8 cellular contexts compared by ENCODE assay signal in genomic region chr4:38069271-38069760, GRCh38.
A peak's percentile ranks its signal among the peaks of the same experiment; 100 is the strongest.
DNase-seq lines count a peak whose midpoint lies in the region; ATAC-seq, FAIRE-seq and TF ChIP-seq lines count a peak whose summit lies in the region.

No MANE protein-coding gene starts in this region.

- no peak for DNase-seq in activated CD4-positive, CD25-positive, alpha-beta regulatory T cell treated with anti-CD3 and anti-CD28 coated beads, Interleukin-2, amount 50 U/mL, for 72 hours
- DNase-seq in endothelial cell of umbilical vein (ENCODE audit: low read depth, low spot score) = peak; percentile 38
- no peak for DNase-seq in SW 1271 (lab: John Stamatoyannopoulos, UW)
- DNase-seq in KG1 (lab: John Stamatoyannopoulos, UW) = no peak

- H3K79me2 ChIP-seq in endothelial cell of umbilical vein (ENCODE audit: control insufficient read depth, insufficient read depth, low read length) = no peaks in the 10 kb centered on the region

- no peak for FAIRE-seq in endothelial cell of umbilical vein (lab: Jason Lieb, UNC)

- H3K9me3 Mint-ChIP-seq in nephron = no peaks in the 10 kb centered on the region

- CTCF ChIA-PET in endothelial cell of umbilical vein (lab: Charles Lee) = interaction anchor here (0.6 to 2.8 kb wide), 40 partner anchors 9 to 792 kb away, joined by 3 to 66 read pairs (median 4); partner anchors contain the start of gene TLR10

- no peak for TF ChIP-seq CTCF in endothelial cell of umbilical vein (IDR thresholded peaks at IDR 0.05; ENCODE audit: extremely low read depth in 1 of 2, insufficient read depth in 1 of 2, low read depth in 1 of 2, low read length in 2 of 2)
- peak; percentile 49 to 57 (median 56) for TF ChIP-seq CTCF in nephron (IDR thresholded peaks at IDR 0.05; ENCODE audit: unreplicated experiment in 3 of 3)

- no peak overlapping the region for H3K4me2 ChIP-seq in endothelial cell of umbilical vein (ENCODE audit: insufficient read depth, low read length)

- no peak overlapping the region for H3K4me3 ChIP-seq in endothelial cell of umbilical vein (replicated peaks in 1 of 3; ENCODE audit: insufficient read depth in 1 of 3, low read depth in 1 of 3, low read length in 3 of 3)

- no peaks in the 10 kb centered on the region for H3K9me3 ChIP-seq in endothelial cell of umbilical vein (replicated peaks; ENCODE audit: control insufficient read depth, insufficient read depth, low read length)

- H3K9me1 ChIP-seq in endothelial cell of umbilical vein (replicated peaks; ENCODE audit: control insufficient read depth, extremely low read depth, insufficient read depth, low read length) = no peaks in the 10 kb centered on the region

- no peaks in the 10 kb centered on the region for H3K27me3 ChIP-seq in endothelial cell of umbilical vein (ENCODE audit: control insufficient read depth in 2 of 2, insufficient read depth in 2 of 2, low read length in 2 of 2)

- dilution Hi-C loops in endothelial cell of umbilical vein (cut with MboI; ENCODE audit: extremely low pct_ligation_motif_present, low sequenced_read_pairs) = no loop called here

- H3K27ac Mint-ChIP-seq in nephron = peak overlapping the region; percentile 69 to 91 (median 87)

- H3K27ac ChIP-seq in endothelial cell of umbilical vein (ENCODE audit: insufficient read depth, low read depth, low read length) = no peak overlapping the region

- H3K9ac ChIP-seq in endothelial cell of umbilical vein (replicated peaks; ENCODE audit: extremely low read depth, insufficient read depth, low read length) = no peak overlapping the region

- no peak overlapping the region for H3K4me3 Mint-ChIP-seq in nephron

- TF ChIP-seq POLR2A in endothelial cell of umbilical vein (IDR thresholded peaks at IDR 0.05; ENCODE audit: low read depth, low read length) = no peak

- no TSS peak for BruUV-seq in endothelial cell of umbilical vein (replicated peaks; lab: Mats Ljungman, UMichigan)

- ATAC-seq in activated CD4-positive, CD25-positive, alpha-beta regulatory T cell treated with anti-CD3 and anti-CD28 coated beads, Interleukin-2, amount 50 U/mL, for 24 hours = peak; percentile 55 to 67
- ATAC-seq in SK-N-SH treated with all-trans-retinoic acid at 6 μM for 48 hours = peak; percentile 91
- ATAC-seq in HG02678 (IDR thresholded peaks at IDR 0.05; ENCODE audit: unreplicated experiment) = no peak

- peaks cover 26% of the 10 kb centered on the region for H3K36me3 Mint-ChIP-seq in nephron (ENCODE audit: low read depth)

- no peaks in the 10 kb centered on the region for H4K20me1 ChIP-seq in endothelial cell of umbilical vein (replicated peaks; ENCODE audit: control insufficient read depth, extremely low read depth, insufficient read depth, low read length)

- no peak overlapping the region for H2AFZ ChIP-seq in endothelial cell of umbilical vein (ENCODE audit: low read depth, low read length)

- POLR2A ChIA-PET in endothelial cell of umbilical vein (lab: Charles Lee) = no interaction called here

- no peaks in the 10 kb centered on the region for H3K27me3 Mint-ChIP-seq in nephron (ENCODE audit: low read depth)

- H3K36me3 ChIP-seq in endothelial cell of umbilical vein (ENCODE audit: control insufficient read depth in 2 of 2, extremely low read depth in 1 of 2, insufficient read depth in 2 of 2, low read length in 2 of 2) = no peaks in the 10 kb centered on the region

- intact Hi-C loops in endothelial cell of umbilical vein (cut with micrococcal nuclease) = no loop called here

- peaks cover 10% of the 10 kb centered on the region for H3K4me1 ChIP-seq in endothelial cell of umbilical vein (ENCODE audit: control insufficient read depth, extremely low read depth, insufficient read depth, low read length)

- H3K4me1 Mint-ChIP-seq in nephron = peaks cover 12% of the 10 kb centered on the region

TF ChIP-seq in SK-N-SH treated with all-trans-retinoic acid at 6 μM for 48 hours, 23 proteins besides CTCF, POLR2A, EP300 and RAD21:
- TF ChIP-seq PPARA (CRISPR knock-in tag; IDR thresholded peaks at IDR 0.05; ENCODE audit: borderline replicate concordance) (no peak), ZC3H10 (CRISPR knock-in tag; IDR thresholded peaks at IDR 0.05) (no peak)

TF ChIP-seq in endothelial cell of umbilical vein, 7 proteins besides CTCF, POLR2A, EP300 and RAD21:
- no peak for TF ChIP-seq EZH2 (IDR thresholded peaks at IDR 0.05; ENCODE audit: borderline replicate concordance, low read depth, low read length, severe bottlenecking)
- no peak for TF ChIP-seq POLR2AphosphoS5 (IDR thresholded peaks at IDR 0.05; ENCODE audit: insufficient read depth, low read depth, low read length)
- TF ChIP-seq MYC (IDR thresholded peaks at IDR 0.05; ENCODE audit: low read depth, low read length) = no peak
- no peak for TF ChIP-seq JUN (IDR thresholded peaks at IDR 0.05; ENCODE audit: borderline replicate concordance, insufficient read depth, insufficient read length, low read depth)
- TF ChIP-seq MAX (IDR thresholded peaks at IDR 0.05; ENCODE audit: insufficient read depth, insufficient read length) = no peak
- TF ChIP-seq FOS (IDR thresholded peaks at IDR 0.05; ENCODE audit: borderline replicate concordance, insufficient read depth, low read length) = no peak
- no peak for TF ChIP-seq GATA2 (IDR thresholded peaks at IDR 0.05; ENCODE audit: insufficient read depth, insufficient read length, low read depth, low read length)

Comparison
In these comparisons a context has a peak if more than half of its experiments do, and no peak if none do; other contexts are left out.
1. CTCF ChIP-seq: peak in nephron (3 of 3); none in endothelial cell of umbilical vein (0 of 2).